In the genomic region with DNA sequence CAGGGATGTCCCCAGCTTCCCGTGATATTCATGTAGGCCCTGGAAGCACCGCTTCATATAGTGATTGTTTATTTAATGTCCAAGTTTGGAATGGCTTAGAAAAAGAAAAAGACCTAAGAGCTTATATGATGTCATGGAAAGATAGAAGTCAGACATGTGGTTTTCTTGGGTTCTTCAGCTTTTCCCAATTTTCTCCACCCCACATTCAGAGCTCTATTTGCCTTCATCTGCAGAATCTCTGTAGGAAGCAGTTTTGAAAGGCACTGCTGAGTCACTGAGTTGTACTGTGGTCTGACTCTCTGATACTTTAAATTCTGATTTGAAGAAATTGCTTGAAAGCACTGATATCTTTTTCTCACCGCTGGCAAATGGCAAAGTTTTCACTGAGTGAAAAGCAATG, we compare ENCODE assay signal across 15 cellular contexts.
DNase-seq lines count a peak whose midpoint lies in the region; ATAC-seq and TF ChIP-seq lines count a peak whose summit lies in the region.
"Had no signal": no experiment of that assay in that cellular context is flagged by ENCODE, and none has a peak within 500 bp of the region (broad histone marks: within the 10 kb centered on the region; RNA-seq: fewer than 3 reads in every experiment).

No MANE protein-coding gene starts in this region.

- CTCF ChIA-PET in SK-N-SH (lab: Yijun Ruan, JAX): interaction anchor here (1.1 kb wide), 1 partner anchor 13 kb away, joined by 5 read pairs; no protein-coding TSS in a partner anchor

- 64% methylated on average over 3 of the region's 3 CpGs for WGBS in SK-N-SH (ENCODE audit: low lambda C conversion rate)
- 62 to 90% methylated on average over 3 of the region's 3 CpGs for WGBS in sigmoid colon, 2 donors

- no peak for TF ChIP-seq RAD21 in SK-N-SH (IDR thresholded peaks at IDR 0.05; ENCODE audit: low read length)

- no peaks in the 10 kb centered on the region for H3K9me3 Mint-ChIP-seq in osteocyte (ENCODE audit: unreplicated experiment)

- TF ChIP-seq CTCF in SK-N-SH (IDR thresholded peaks at IDR 0.05) (no peak), fibroblast of lung (conservative IDR thresholded peaks at IDR 0.05 in 1 of 2, IDR thresholded peaks at IDR 0.05 in 1 of 2; ENCODE audit: low read depth in 1 of 2, low read length in 2 of 2) (no peak), osteocyte (IDR thresholded peaks at IDR 0.05) (no peak), sigmoid colon (IDR thresholded peaks at IDR 0.05) (no peak)

- intact Hi-C loops in posterior cingulate gyrus (cut with DNase I): no loop called here
- intact Hi-C loops in sigmoid colon (cut with DNase I): no loop called here

- H2AFZ ChIP-seq in SK-N-SH (ENCODE audit: low read depth) (peak overlapping the region; percentile 27), fibroblast of lung (ENCODE audit: low read length) (no peak overlapping the region)

- H3K27ac Mint-ChIP-seq in osteocyte (ENCODE audit: unreplicated experiment): peak overlapping the region; percentile 94

- H3K9ac ChIP-seq in SK-N-SH (peak overlapping the region; percentile 41; the same call in 1 of the 2 replicates), fibroblast of lung (ENCODE audit: insufficient read depth, low read length) (no peak overlapping the region)
- H3K9ac ChIP-seq: BLaER1 treated with 17β-estradiol and CSF1 and Interleukin-3, amounts not matched to agents 10 nM and 100 nM had no signal

- no peaks in the 10 kb centered on the region for H3K27me3 Mint-ChIP-seq in osteocyte (ENCODE audit: unreplicated experiment)
- H3K27me3 Mint-ChIP-seq: central memory CD8-positive, alpha-beta T cell had no signal

- H3K79me2 ChIP-seq in SK-N-SH (ENCODE audit: insufficient read depth): no peaks in the 10 kb centered on the region
- H3K79me2 ChIP-seq in fibroblast of lung (ENCODE audit: control insufficient read depth, insufficient read depth, low read length): no peaks in the 10 kb centered on the region

- H3K9me2 ChIP-seq in SK-N-SH: no peaks in the 10 kb centered on the region

- peak overlapping the region; percentile 44 to 90 for H3K27ac ChIP-seq in SK-N-SH (ENCODE audit: low read depth in 2 of 2, low read length in 1 of 2)
- H3K27ac ChIP-seq in fibroblast of lung (ENCODE audit: insufficient read depth, low read length): no peak overlapping the region
- H3K27ac ChIP-seq in sigmoid colon: peak overlapping the region in 1 of 4 donors; percentile 59
- H3K27ac ChIP-seq: psoas muscle had no signal

- peaks cover 14% of the 10 kb centered on the region for H3F3A ChIP-seq in SK-N-SH (replicated peaks; ENCODE audit: insufficient read depth)

- no peak overlapping the region for H3K4me3 Mint-ChIP-seq in osteocyte (ENCODE audit: unreplicated experiment)
- H3K4me3 Mint-ChIP-seq: central memory CD8-positive, alpha-beta T cell had no signal

- H3K4me1 ChIP-seq in SK-N-SH (ENCODE audit: control insufficient read depth in 1 of 2, insufficient read depth in 2 of 2, low read depth in 1 of 2, low read length in 1 of 2) (peaks cover 16 to 38% of the 10 kb centered on the region in 2 experiments), fibroblast of lung (ENCODE audit: control insufficient read depth, extremely low read depth, insufficient read depth, low read length) (peaks cover 18% of the 10 kb centered on the region), sigmoid colon (peaks cover 0 to 27% (median 20%) of the 10 kb centered on the region in 4 donors)
- H3K4me1 ChIP-seq: psoas muscle had no signal

- no peak for ATAC-seq in HG03045 (IDR thresholded peaks at IDR 0.05; ENCODE audit: unreplicated experiment)
- ATAC-seq: activated CD4-positive, CD25-positive, alpha-beta regulatory T cell treated with anti-CD3 and anti-CD28 coated beads, Interleukin-2, amount 50 U/mL, for 24 hours; psoas muscle had no signal

- H3K36me3 ChIP-seq in SK-N-SH (replicated peaks in 1 of 2; ENCODE audit: control insufficient read depth in 1 of 2, insufficient read depth in 2 of 2, low read length in 1 of 2) (no peaks in the 10 kb centered on the region), fibroblast of lung (ENCODE audit: control insufficient read depth, insufficient read depth, low read length) (no peaks in the 10 kb centered on the region), sigmoid colon (no peaks in the 10 kb centered on the region)
- H3K36me3 ChIP-seq: BLaER1 treated with 17β-estradiol and CSF1 and Interleukin-3, amounts not matched to agents 10 nM and 100 nM had no signal

- no peaks in the 10 kb centered on the region for H3K27me3 ChIP-seq in SK-N-SH (ENCODE audit: insufficient read depth)
- H3K27me3 ChIP-seq in fibroblast of lung (ENCODE audit: control insufficient read depth, insufficient read depth, low read length): no peaks in the 10 kb centered on the region
- no peaks in the 10 kb centered on the region for H3K27me3 ChIP-seq in sigmoid colon
- H3K27me3 ChIP-seq: BLaER1 treated with 17β-estradiol and CSF1 and Interleukin-3, amounts not matched to agents 10 nM and 100 nM had no signal

- TF ChIP-seq EP300 in SK-N-SH (IDR thresholded peaks at IDR 0.05; ENCODE audit: borderline replicate concordance in 1 of 2, low read depth in 1 of 2, low read length in 1 of 2): no peak
- TF ChIP-seq EP300 in sigmoid colon (IDR thresholded peaks at IDR 0.05): no peak

- H3K4me1 Mint-ChIP-seq in osteocyte (ENCODE audit: unreplicated experiment): peaks cover 53% of the 10 kb centered on the region
- H3K4me1 Mint-ChIP-seq: central memory CD8-positive, alpha-beta T cell had no signal

- DNase-seq in AG08396 (ENCODE audit: low spot score) (peak; percentile 41), SK-N-SH (no peak), fibroblast of lung (ENCODE audit: low read depth in 2 of 2) (peak; percentile 94 to 95), osteocyte (ENCODE audit: extremely low spot score, unreplicated experiment) (no peak), epidermal melanocyte (ENCODE audit: insufficient read length, low spot score) (no peak), posterior cingulate gyrus (no peak), sigmoid colon (no peak)
- DNase-seq: activated T-cell treated with anti-CD3 and anti-CD28 coated beads, Interleukin-2, amount 50 U/mL, for 48 hours; glutamatergic neuron; NCI-H524; psoas muscle had no signal

- TF ChIP-seq POLR2A in sigmoid colon (IDR thresholded peaks at IDR 0.05): no peak

- H4K20me1 ChIP-seq in SK-N-SH (ENCODE audit: insufficient read depth): no peaks in the 10 kb centered on the region
- H4K20me1 ChIP-seq in fibroblast of lung (ENCODE audit: control insufficient read depth, extremely low read depth, insufficient read depth, low read length): no peaks in the 10 kb centered on the region
- H4K20me1 ChIP-seq: BLaER1 treated with 17β-estradiol and CSF1 and Interleukin-3, amounts not matched to agents 10 nM and 100 nM had no signal

- no peaks in the 10 kb centered on the region for H3K36me3 Mint-ChIP-seq in osteocyte (ENCODE audit: unreplicated experiment)

- H3K9me3 ChIP-seq in SK-N-SH (no peaks in the 10 kb centered on the region), fibroblast of lung (ENCODE audit: control insufficient read depth, insufficient read depth, low read depth, low read length) (no peaks in the 10 kb centered on the region), sigmoid colon (no peaks in the 10 kb centered on the region)
- H3K9me3 ChIP-seq: psoas muscle had no signal

- peak overlapping the region; percentile 13; the same call in 1 of the 2 replicates for H3K4me2 ChIP-seq in SK-N-SH
- H3K4me2 ChIP-seq in fibroblast of lung (ENCODE audit: extremely low read depth, insufficient read depth, low read length): no peak overlapping the region

- POLR2A ChIA-PET in SK-N-SH (lab: Yijun Ruan, JAX): no interaction called here

- H3K4me3 ChIP-seq in SK-N-SH (ENCODE audit: low read depth in 2 of 2, low read length in 1 of 2) (no peak overlapping the region), fibroblast of lung (replicated peaks in 1 of 4; ENCODE audit: control extremely low read depth in 1 of 4, insufficient read depth in 1 of 4, low read depth in 3 of 4, low read length in 4 of 4) (no peak overlapping the region), sigmoid colon (no peak overlapping the region)
- H3K4me3 ChIP-seq: BLaER1 treated with 17β-estradiol and CSF1 and Interleukin-3, amounts not matched to agents 10 nM and 100 nM; psoas muscle had no signal

TF ChIP-seq in SK-N-SH, 30 proteins besides CTCF, POLR2A, EP300 and RAD21 (continues in another document):
- no peak for TF ChIP-seq ELF1 (IDR thresholded peaks at IDR 0.05)
- TF ChIP-seq USF1 (IDR thresholded peaks at IDR 0.05; ENCODE audit: borderline replicate concordance, low read depth): no peak
- no peak for TF ChIP-seq TAF1 (IDR thresholded peaks at IDR 0.05; ENCODE audit: borderline replicate concordance, low read depth, low read length)
- TF ChIP-seq TCF12 (IDR thresholded peaks at IDR 0.05): peak; percentile 80
- TF ChIP-seq FOXM1 (IDR thresholded peaks at IDR 0.05; ENCODE audit: low read depth): no peak
- peak; percentile 35; the same call in 1 of the 2 replicates for TF ChIP-seq FOSL2 (IDR thresholded peaks at IDR 0.05; ENCODE audit: borderline replicate concordance, low read depth)
- no peak for TF ChIP-seq CHD2 (IDR thresholded peaks at IDR 0.05; ENCODE audit: low read length, partially characterized antibody)
- TF ChIP-seq MXI1 (IDR thresholded peaks at IDR 0.05; ENCODE audit: low read depth, low read length): no peak
- no peak for TF ChIP-seq MAX (IDR thresholded peaks at IDR 0.05; ENCODE audit: low read depth)
- 0 out of 2 replicates have a peak, but pooled peaks have one; percentile 38 for TF ChIP-seq JUND (IDR thresholded peaks at IDR 0.05)

Comparison
In these comparisons a context has a peak if more than half of its experiments do, and no peak if none do; other contexts are left out.
1. DNase-seq: peak in AG08396 (single experiment) and fibroblast of lung (2 of 2); none in SK-N-SH (single experiment), osteocyte (single experiment), epidermal melanocyte (single experiment), posterior cingulate gyrus (0 of 10) and sigmoid colon (single experiment).